ENCODE assay signal across 10 cellular contexts in the genomic region with DNA sequence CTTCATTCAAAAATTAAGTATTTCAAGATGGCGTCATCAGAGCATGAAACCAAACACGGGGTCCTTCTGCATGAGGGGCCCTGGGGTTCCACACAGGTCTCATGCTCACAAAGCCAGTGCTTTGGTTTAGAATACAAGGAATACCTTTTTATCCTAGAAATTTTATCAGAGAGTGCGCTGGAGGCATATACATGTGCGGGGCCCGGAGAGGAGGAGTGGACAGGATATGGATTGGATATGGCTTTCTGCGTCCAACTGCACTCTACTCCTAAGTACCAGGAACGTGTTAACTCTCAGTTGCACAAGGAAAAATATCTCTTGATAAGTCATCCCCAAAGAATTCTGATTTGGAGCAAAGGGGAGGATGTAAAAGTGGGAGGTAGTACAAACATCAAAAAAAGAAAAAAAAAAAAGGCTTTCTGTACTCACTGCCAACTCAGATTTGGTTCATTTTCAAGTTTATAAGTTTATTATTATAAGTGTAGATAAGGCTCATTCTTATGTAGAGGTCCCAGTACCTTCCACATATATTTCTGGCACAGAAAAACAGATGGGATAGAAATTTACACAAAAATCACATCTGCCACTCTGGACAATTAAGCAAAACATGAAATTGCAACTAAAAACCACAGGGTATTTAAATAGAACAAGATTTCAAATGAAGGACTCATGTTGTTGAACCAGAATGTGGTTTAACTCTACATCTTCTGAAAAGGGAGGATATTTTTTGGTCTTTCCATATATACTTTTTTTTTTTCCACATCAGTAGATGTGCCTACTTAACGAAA.
DNase-seq lines count a peak whose midpoint lies in the region; ATAC-seq and TF ChIP-seq lines count a peak whose summit lies in the region.
"Had no signal": no experiment of that assay in that cellular context is flagged by ENCODE, and none has a peak within 500 bp of the region (broad histone marks: within the 10 kb centered on the region; RNA-seq: fewer than 3 reads in every experiment).

No MANE protein-coding gene starts in this region.

- 22 to 26% methylated on average over 8 of the region's 8 CpGs for WGBS in GM23248 (ENCODE audit: low coverage in 1 of 2, low lambda C conversion rate in 2 of 2, missing lambda C conversion rate in 2 of 2), 2 experiments

- no peak for ATAC-seq in activated T-helper 17 cell treated with anti-CD3 and anti-CD28 coated beads, Interleukin-2, amount 50 U/mL, for 72 hours (replicated peaks)
- ATAC-seq in HG03139 (IDR thresholded peaks at IDR 0.05; ENCODE audit: unreplicated experiment) (no peak), HG03280 (IDR thresholded peaks at IDR 0.05; ENCODE audit: unreplicated experiment) (no peak)
- ATAC-seq: T-helper 17 cell had no signal

- peaks cover 38% of the 10 kb centered on the region for H3K79me2 ChIP-seq in GM23248 (ENCODE audit: insufficient read depth)

- no peak overlapping the region for H3K27ac Mint-ChIP-seq in activated T-helper 17 cell treated with anti-CD3 and anti-CD28 coated beads, Interleukin-2, amount 50 U/mL, for 72 hours
- H3K27ac Mint-ChIP-seq: T-helper 17 cell had no signal

- no peaks in the 10 kb centered on the region for H4K20me1 ChIP-seq in GM23248 (ENCODE audit: insufficient read depth)

- H3K4me1 ChIP-seq in GM23248 (ENCODE audit: insufficient read depth), result peaks cover 77% of the 10 kb centered on the region
- peaks cover 79% of the 10 kb centered on the region for H3K4me1 ChIP-seq in left ventricle myocardium inferior
- H3K4me1 ChIP-seq in subcutaneous abdominal adipose tissue (ENCODE audit: control insufficient read depth in 5 of 5, insufficient read depth in 5 of 5, low read length in 5 of 5), result peaks cover 0 to 63% (median 61%) of the 10 kb centered on the region in 5 donors

- peaks cover 3% of the 10 kb centered on the region for H3K27me3 Mint-ChIP-seq in activated T-helper 17 cell treated with anti-CD3 and anti-CD28 coated beads, Interleukin-2, amount 50 U/mL, for 72 hours
- H3K27me3 Mint-ChIP-seq: T-helper 17 cell had no signal

- peak overlapping the region; percentile 44 for H3K4me3 ChIP-seq in GM23248
- H3K4me3 ChIP-seq in left ventricle myocardium inferior, result no peak overlapping the region
- peak overlapping the region in 1 of 5 donors; percentile 17 for H3K4me3 ChIP-seq in subcutaneous abdominal adipose tissue (ENCODE audit: low read depth in 1 of 5, low read length in 5 of 5)

- H3K4me2 ChIP-seq in GM23248 (ENCODE audit: unreplicated experiment), result peak overlapping the region; percentile 73

- no peaks in the 10 kb centered on the region for H3K9me2 ChIP-seq in GM23248 (ENCODE audit: insufficient read depth)

- in situ Hi-C loops in GM23248 (cut with MboI), result no loop called here

- H3K36me3 ChIP-seq in GM23248 (ENCODE audit: low read depth) (no peaks in the 10 kb centered on the region), left ventricle myocardium inferior (no peaks in the 10 kb centered on the region), subcutaneous abdominal adipose tissue (ENCODE audit: control insufficient read depth in 5 of 5, insufficient read depth in 5 of 5, low read length in 5 of 5) (no peaks in the 10 kb centered on the region)
- H3K36me3 ChIP-seq: neutrophil had no signal

- no peaks in the 10 kb centered on the region for H3K9me3 Mint-ChIP-seq in activated T-helper 17 cell treated with anti-CD3 and anti-CD28 coated beads, Interleukin-2, amount 50 U/mL, for 72 hours

- H2AFZ ChIP-seq in GM23248, result no peak overlapping the region

- no peaks in the 10 kb centered on the region for H3K36me3 Mint-ChIP-seq in activated T-helper 17 cell treated with anti-CD3 and anti-CD28 coated beads, Interleukin-2, amount 50 U/mL, for 72 hours (ENCODE audit: low read depth)

- peaks cover 92% of the 10 kb centered on the region for H3F3A ChIP-seq in GM23248 (ENCODE audit: insufficient read depth)

- H3K27ac ChIP-seq in GM23248, result peak overlapping the region; percentile 96
- H3K27ac ChIP-seq in left ventricle myocardium inferior (replicated peaks), result peak overlapping the region; percentile 67
- peak overlapping the region; percentile 68 for H3K27ac ChIP-seq in subcutaneous abdominal adipose tissue (ENCODE audit: low read depth, low read length)
- H3K27ac ChIP-seq: neutrophil had no signal

- no peak for TF ChIP-seq CTCF in left ventricle myocardium inferior (IDR thresholded peaks at IDR 0.05; ENCODE audit: borderline replicate concordance)

- H3K9ac ChIP-seq in GM23248 (peak overlapping the region; percentile 51), subcutaneous abdominal adipose tissue (ENCODE audit: low read length in 5 of 5) (peak overlapping the region in 2 of 5 donors; percentile 49 to 50)

- H3K4me1 Mint-ChIP-seq in activated T-helper 17 cell treated with anti-CD3 and anti-CD28 coated beads, Interleukin-2, amount 50 U/mL, for 72 hours, result no peaks in the 10 kb centered on the region
- H3K4me1 Mint-ChIP-seq: T-helper 17 cell had no signal

- no peaks in the 10 kb centered on the region for H3K9me3 ChIP-seq in GM23248 (ENCODE audit: low read depth)
- H3K9me3 ChIP-seq in left ventricle myocardium inferior (replicated peaks), result no peaks in the 10 kb centered on the region
- H3K9me3 ChIP-seq in subcutaneous abdominal adipose tissue (ENCODE audit: control insufficient read depth in 5 of 5, low read length in 5 of 5), result peaks cover 0 to 3% (median 0%) of the 10 kb centered on the region in 5 donors
- H3K9me3 ChIP-seq: neutrophil had no signal

- H3K4me3 Mint-ChIP-seq in activated T-helper 17 cell treated with anti-CD3 and anti-CD28 coated beads, Interleukin-2, amount 50 U/mL, for 72 hours, result no peak overlapping the region
- H3K4me3 Mint-ChIP-seq: T-helper 17 cell had no signal

- intact Hi-C loops in left ventricle myocardium inferior (cut with micrococcal nuclease), result no loop called here

- DNase-seq in GM23248 (peak; percentile 87), amniotic stem cell (lab: John Stamatoyannopoulos, UW) (peak; percentile 46), left ventricle myocardium inferior (no peak), NCI-H2227 (lab: John Stamatoyannopoulos, UW; ENCODE audit: unreplicated experiment) (no peak)
- DNase-seq: T-helper 17 cell had no signal

- H3K27me3 ChIP-seq in GM23248 (replicated peaks; ENCODE audit: insufficient read depth) (no peaks in the 10 kb centered on the region), left ventricle myocardium inferior (ENCODE audit: low read depth) (no peaks in the 10 kb centered on the region), subcutaneous abdominal adipose tissue (ENCODE audit: control insufficient read depth in 5 of 5, insufficient read depth in 4 of 5, low read length in 5 of 5) (no peaks in the 10 kb centered on the region)
- H3K27me3 ChIP-seq: neutrophil had no signal

Comparison
In these comparisons a context has a peak if more than half of its experiments do, and no peak if none do; other contexts are left out.
1. DNase-seq: peak in GM23248 (single experiment) and amniotic stem cell (single experiment); none in left ventricle myocardium inferior (single experiment) and NCI-H2227 (single experiment).
2. Peak in every context shown above with its lines, with median percentiles within 50 percentile points of each other: H3K27ac ChIP-seq.